ENCODE assay signal across 1 cellular context in the genomic region with DNA sequence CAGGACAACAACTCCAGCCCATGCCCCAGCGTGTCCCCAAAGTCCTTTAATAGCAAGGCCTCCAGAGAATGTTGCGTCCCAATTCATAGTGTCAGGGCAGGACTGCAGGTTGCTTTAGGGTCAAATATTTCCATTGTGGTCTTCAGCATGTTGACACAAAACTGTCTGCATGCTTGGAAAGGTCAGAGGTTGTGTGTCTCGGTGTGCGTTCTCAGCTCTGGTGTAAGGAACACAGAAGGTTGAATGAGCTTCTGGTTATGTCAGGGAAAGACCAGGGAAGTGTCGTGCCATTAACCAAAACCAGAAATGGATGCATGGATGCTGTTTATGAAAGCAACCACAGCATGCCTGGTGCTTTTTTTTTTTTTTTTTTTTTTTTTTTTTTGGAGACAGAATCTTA.
TF ChIP-seq lines count a peak whose summit lies in the region.
"Not testable (repeated sequence)": the region's sequence is repeated elsewhere in the genome, so short reads cannot be mapped to it uniquely, and the experiment has no call there.

No MANE protein-coding gene starts in this region.

TF ChIP-seq in K562, 482 proteins besides CTCF, POLR2A, EP300 and RAD21:
- not testable (repeated sequence) for TF ChIP-seq NR2C1 (IDR thresholded peaks at IDR 0.05)
- peak; percentile 51; the same call in 1 of the 2 replicates for TF ChIP-seq NR2C1 (tag; IDR thresholded peaks at IDR 0.05)
